Comparison of ENCODE assay signal across 13 cellular contexts in genomic region chr20:53291548-53291947, GRCh38.
DNase-seq lines count a peak whose midpoint lies in the region; ATAC-seq and TF ChIP-seq lines count a peak whose summit lies in the region.
"Had no signal": no experiment of that assay in that cellular context is flagged by ENCODE, and none has a peak within 500 bp of the region (broad histone marks: within the 10 kb centered on the region; RNA-seq: fewer than 3 reads in every experiment).

No MANE protein-coding gene starts in this region.

- in situ Hi-C loops in ACHN (cut with HindIII; ENCODE audit: low pct_ligation_motif_present, low pct_unique_long_range_greater_than_20kb, low sequenced_read_pairs), result no loop called here

- ATAC-seq in sciatic nerve, result no peak
- ATAC-seq in esophagus mucosa, result no peak
- ATAC-seq in HG02798 (IDR thresholded peaks at IDR 0.05; ENCODE audit: poor library complexity, unreplicated experiment), result no peak
- no peak for ATAC-seq in HG03439 (IDR thresholded peaks at IDR 0.05; ENCODE audit: unreplicated experiment)
- ATAC-seq: gastrocnemius medialis had no signal

- DNase-seq in ACHN, result peak; percentile 8
- no peak for DNase-seq in GM12864 (ENCODE audit: low read depth)
- peak; percentile 9 for DNase-seq in NCI-H524 treated with DMSO at 0.1 percent for 48 hours (lab: John Stamatoyannopoulos, UW)
- no peak for DNase-seq in epithelial cell of proximal tubule (ENCODE audit: low read depth)
- DNase-seq in sciatic nerve (ENCODE audit: low spot score), result no peak
- DNase-seq: activated CD8-positive, alpha-beta memory T cell treated with anti-CD3 and anti-CD28 coated beads, Interleukin-2, amount 50 U/mL, for 48 hours; gastrocnemius medialis; GM23248; mesenchymal stem cell; NCI-H2029 had no signal

- intact Hi-C loops in sciatic nerve (cut with DNase I), result loop anchor here (5.0 kb wide), 1 partner anchor 1504 kb away; no protein-coding TSS in a partner anchor

- TF ChIP-seq CTCF in GM12864 (IDR thresholded peaks at IDR 0.05; ENCODE audit: low read depth, low read length, missing control alignments) (peak; percentile 54), epithelial cell of proximal tubule (conservative IDR thresholded peaks at IDR 0.05; ENCODE audit: low read depth, low read length) (peak; percentile 28)

- H3K4me3 ChIP-seq in GM12864 (ENCODE audit: low read depth, low read length), result no peak overlapping the region
- H3K4me3 ChIP-seq in epithelial cell of proximal tubule (ENCODE audit: low read depth, low read length), result no peak overlapping the region
- H3K4me3 ChIP-seq: gastrocnemius medialis, GM23248 had no signal

Comparison
In these comparisons a context has a peak if more than half of its experiments do, and no peak if none do; other contexts are left out.
1. DNase-seq: peak in ACHN (single experiment) and NCI-H524 treated with DMSO at 0.1 percent for 48 hours (single experiment); none in GM12864 (single experiment), epithelial cell of proximal tubule (single experiment) and sciatic nerve (single experiment).